In genomic region chr9:94804917-94805544, GRCh38 we compare ENCODE assay signal across 10 cellular contexts.
DNase-seq lines count a peak whose midpoint lies in the region; ATAC-seq and TF ChIP-seq lines count a peak whose summit lies in the region.
"Had no signal": no experiment of that assay in that cellular context is flagged by ENCODE, and none has a peak within 500 bp of the region (broad histone marks: within the 10 kb centered on the region; RNA-seq: fewer than 3 reads in every experiment).

No MANE protein-coding gene starts in this region.

- WGBS in esophagus squamous epithelium, 2 donors: 41 to 58% methylated on average over 9 of the region's 9 CpGs
- 71 to 87% (median 82%) methylated on average over 9 of the region's 9 CpGs for WGBS in stomach, 5 donors

- intact Hi-C loops in esophagus squamous epithelium (cut with DNase I) (no loop called here), stomach (cut with DNase I; ENCODE audit: low total_unique reads) (no loop called here)

- no peak for TF ChIP-seq EP300 in stomach (IDR thresholded peaks at IDR 0.05)

- no peak for ATAC-seq in T-helper 17 cell

- H3K27me3 ChIP-seq in esophagus squamous epithelium (no peaks in the 10 kb centered on the region), stomach (no peaks in the 10 kb centered on the region)

- no peak for TF ChIP-seq CTCF in esophagus squamous epithelium (IDR thresholded peaks at IDR 0.05)
- no peak for TF ChIP-seq CTCF in stomach (IDR thresholded peaks at IDR 0.05)

- H3K4me1 ChIP-seq in esophagus squamous epithelium (peaks cover 10 to 94% (median 63%) of the 10 kb centered on the region in 3 donors), stomach (peaks cover 4 to 36% (median 24%) of the 10 kb centered on the region in 4 donors)

- H3K4me3 ChIP-seq in esophagus squamous epithelium (no peak overlapping the region), stomach (no peak overlapping the region)

- H3K27ac Mint-ChIP-seq in T-helper 17 cell: no peak overlapping the region
- H3K27ac Mint-ChIP-seq: T-helper 1 cell treated with Interleukin-12 subunit alpha and Interleukin-12 subunit beta and Interleukin-4 antibody, amounts not matched to agents 30 μg/mL and 1 μg/mL, for 36 hours had no signal

- H3K4me1 Mint-ChIP-seq in T-helper 17 cell: peaks cover 15% of the 10 kb centered on the region

- no peaks in the 10 kb centered on the region for H3K27me3 Mint-ChIP-seq in T-helper 17 cell

- peak overlapping the region; percentile 72 to 89 (median 82) for H3K27ac ChIP-seq in esophagus squamous epithelium
- H3K27ac ChIP-seq in stomach: peak overlapping the region; percentile 42 to 76 (median 59)

- no peak overlapping the region for H3K4me3 Mint-ChIP-seq in T-helper 17 cell
- H3K4me3 Mint-ChIP-seq: T-helper 1 cell treated with Interleukin-12 subunit alpha and Interleukin-12 subunit beta and Interleukin-4 antibody, amounts not matched to agents 30 μg/mL and 1 μg/mL, for 36 hours had no signal

- H3K36me3 ChIP-seq in esophagus squamous epithelium (no peaks in the 10 kb centered on the region), stomach (peaks cover 7 to 23% (median 13%) of the 10 kb centered on the region in 4 donors)

- TF ChIP-seq POLR2A in esophagus squamous epithelium (IDR thresholded peaks at IDR 0.05) (no peak), stomach (IDR thresholded peaks at IDR 0.05) (no peak)

- DNase-seq in M059J (ENCODE audit: low read depth): peak; percentile 68
- peak; percentile 25 to 79 for DNase-seq in NOMO-1 (lab: John Stamatoyannopoulos, UW; ENCODE audit: unreplicated experiment in 2 of 2)
- DNase-seq in esophagus squamous epithelium (lab: John Stamatoyannopoulos, UW): no peak
- no peak for DNase-seq in stomach
- DNase-seq in D341Med (ENCODE audit: low spot score): no peak
- no peak for DNase-seq in AG08396 (ENCODE audit: low spot score)
- no peak for DNase-seq in T-helper 17 cell
- DNase-seq: anterior cingulate cortex, NCI-H146 had no signal

- H3K9me3 ChIP-seq in esophagus squamous epithelium (no peaks in the 10 kb centered on the region), stomach (no peaks in the 10 kb centered on the region), T-helper 17 cell (ENCODE audit: control insufficient read depth, low read length, poor library complexity, severe bottlenecking) (no peaks in the 10 kb centered on the region)

- peaks cover 15% of the 10 kb centered on the region for H3K36me3 Mint-ChIP-seq in T-helper 17 cell (ENCODE audit: low read depth)

Comparison
In these comparisons a context has a peak if more than half of its experiments do, and no peak if none do; other contexts are left out.
1. DNase-seq: peak in M059J (single experiment) and NOMO-1 (2 of 2); none in esophagus squamous epithelium (single experiment), stomach (single experiment), D341Med (single experiment), AG08396 (single experiment) and T-helper 17 cell (0 of 3).